ENCODE assay signal across 1 cellular context in genomic region chr9:112971415-112971814, GRCh38.
TF ChIP-seq lines count a peak whose summit lies in the region.

No MANE protein-coding gene starts in this region.

TF ChIP-seq in GM23338, 12 proteins besides CTCF, POLR2A, EP300 and RAD21 (continued from another document):
- TF ChIP-seq, protein P1, sequence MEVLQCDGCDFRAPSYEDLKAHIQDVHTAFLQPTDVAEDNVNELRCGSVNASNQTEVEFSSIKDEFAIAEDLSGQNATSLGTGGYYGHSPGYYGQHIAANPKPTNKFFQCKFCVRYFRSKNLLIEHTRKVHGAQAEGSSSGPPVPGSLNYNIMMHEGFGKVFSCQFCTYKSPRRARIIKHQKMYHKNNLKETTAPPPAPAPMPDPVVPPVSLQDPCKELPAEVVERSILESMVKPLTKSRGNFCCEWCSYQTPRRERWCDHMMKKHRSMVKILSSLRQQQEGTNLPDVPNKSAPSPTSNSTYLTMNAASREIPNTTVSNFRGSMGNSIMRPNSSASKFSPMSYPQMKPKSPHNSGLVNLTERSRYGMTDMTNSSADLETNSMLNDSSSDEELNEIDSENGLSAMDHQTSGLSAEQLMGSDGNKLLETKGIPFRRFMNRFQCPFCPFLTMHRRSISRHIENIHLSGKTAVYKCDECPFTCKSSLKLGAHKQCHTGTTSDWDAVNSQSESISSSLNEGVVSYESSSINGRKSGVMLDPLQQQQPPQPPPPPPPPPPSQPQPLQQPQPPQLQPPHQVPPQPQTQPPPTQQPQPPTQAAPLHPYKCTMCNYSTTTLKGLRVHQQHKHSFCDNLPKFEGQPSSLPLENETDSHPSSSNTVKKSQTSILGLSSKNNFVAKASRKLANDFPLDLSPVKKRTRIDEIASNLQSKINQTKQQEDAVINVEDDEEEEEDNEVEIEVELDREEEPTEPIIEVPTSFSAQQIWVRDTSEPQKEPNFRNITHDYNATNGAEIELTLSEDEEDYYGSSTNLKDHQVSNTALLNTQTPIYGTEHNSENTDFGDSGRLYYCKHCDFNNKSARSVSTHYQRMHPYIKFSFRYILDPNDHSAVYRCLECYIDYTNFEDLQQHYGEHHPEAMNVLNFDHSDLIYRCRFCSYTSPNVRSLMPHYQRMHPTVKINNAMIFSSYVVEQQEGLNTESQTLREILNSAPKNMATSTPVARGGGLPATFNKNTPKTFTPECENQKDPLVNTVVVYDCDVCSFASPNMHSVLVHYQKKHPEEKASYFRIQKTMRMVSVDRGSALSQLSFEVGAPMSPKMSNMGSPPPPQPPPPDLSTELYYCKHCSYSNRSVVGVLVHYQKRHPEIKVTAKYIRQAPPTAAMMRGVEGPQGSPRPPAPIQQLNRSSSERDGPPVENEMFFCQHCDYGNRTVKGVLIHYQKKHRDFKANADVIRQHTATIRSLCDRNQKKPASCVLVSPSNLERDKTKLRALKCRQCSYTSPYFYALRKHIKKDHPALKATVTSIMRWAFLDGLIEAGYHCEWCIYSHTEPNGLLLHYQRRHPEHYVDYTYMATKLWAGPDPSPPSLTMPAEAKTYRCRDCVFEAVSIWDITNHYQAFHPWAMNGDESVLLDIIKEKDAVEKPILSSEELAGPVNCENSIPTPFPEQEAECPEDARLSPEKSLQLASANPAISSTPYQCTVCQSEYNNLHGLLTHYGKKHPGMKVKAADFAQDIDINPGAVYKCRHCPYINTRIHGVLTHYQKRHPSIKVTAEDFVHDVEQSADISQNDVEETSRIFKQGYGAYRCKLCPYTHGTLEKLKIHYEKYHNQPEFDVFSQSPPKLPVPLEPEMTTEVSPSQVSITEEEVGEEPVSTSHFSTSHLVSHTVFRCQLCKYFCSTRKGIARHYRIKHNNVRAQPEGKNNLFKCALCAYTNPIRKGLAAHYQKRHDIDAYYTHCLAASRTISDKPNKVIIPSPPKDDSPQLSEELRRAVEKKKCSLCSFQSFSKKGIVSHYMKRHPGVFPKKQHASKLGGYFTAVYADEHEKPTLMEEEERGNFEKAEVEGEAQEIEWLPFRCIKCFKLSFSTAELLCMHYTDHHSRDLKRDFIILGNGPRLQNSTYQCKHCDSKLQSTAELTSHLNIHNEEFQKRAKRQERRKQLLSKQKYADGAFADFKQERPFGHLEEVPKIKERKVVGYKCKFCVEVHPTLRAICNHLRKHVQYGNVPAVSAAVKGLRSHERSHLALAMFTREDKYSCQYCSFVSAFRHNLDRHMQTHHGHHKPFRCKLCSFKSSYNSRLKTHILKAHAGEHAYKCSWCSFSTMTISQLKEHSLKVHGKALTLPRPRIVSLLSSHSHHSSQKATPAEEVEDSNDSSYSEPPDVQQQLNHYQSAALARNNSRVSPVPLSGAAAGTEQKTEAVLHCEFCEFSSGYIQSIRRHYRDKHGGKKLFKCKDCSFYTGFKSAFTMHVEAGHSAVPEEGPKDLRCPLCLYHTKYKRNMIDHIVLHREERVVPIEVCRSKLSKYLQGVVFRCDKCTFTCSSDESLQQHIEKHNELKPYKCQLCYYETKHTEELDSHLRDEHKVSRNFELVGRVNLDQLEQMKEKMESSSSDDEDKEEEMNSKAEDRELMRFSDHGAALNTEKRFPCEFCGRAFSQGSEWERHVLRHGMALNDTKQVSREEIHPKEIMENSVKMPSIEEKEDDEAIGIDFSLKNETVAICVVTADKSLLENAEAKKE (CRISPR knock-in tag; IDR thresholded peaks at IDR 0.05), result no peak
- TF ChIP-seq ZNF331 (CRISPR knock-in tag; IDR thresholded peaks at IDR 0.05; ENCODE audit: low read depth), result no peak
- no peak for TF ChIP-seq JUNB (IDR thresholded peaks at IDR 0.05; ENCODE audit: unreplicated experiment)
